Comparison of ENCODE assay signal across 1 cellular context in the genomic region with DNA sequence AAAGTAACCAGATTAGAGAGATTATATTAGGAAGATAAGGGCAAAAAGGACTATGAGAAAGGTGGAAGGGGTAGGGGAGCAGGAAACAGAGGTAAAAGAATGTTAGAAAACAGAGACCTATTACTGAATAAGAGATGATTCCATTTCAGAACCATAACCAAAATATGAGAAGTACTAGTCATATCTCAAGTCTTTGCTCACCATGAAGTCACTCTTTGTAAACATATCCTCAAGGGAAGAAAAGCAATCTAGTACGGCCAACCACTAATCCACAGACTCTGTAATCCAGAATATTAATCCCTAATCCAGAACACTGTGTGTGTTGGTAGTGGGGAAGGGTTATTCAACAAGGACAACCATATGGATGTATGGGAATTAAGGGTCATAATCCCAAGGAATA.
TF ChIP-seq lines count a peak whose summit lies in the region.

No MANE protein-coding gene starts in this region.

TF ChIP-seq in IMR-90, 13 proteins besides CTCF, POLR2A, EP300 and RAD21:
- TF ChIP-seq BHLHE40 (IDR thresholded peaks at IDR 0.05; ENCODE audit: low read depth, low read length) (no peak), MAFK (IDR thresholded peaks at IDR 0.05; ENCODE audit: low read depth, low read length) (no peak), RCOR1 (IDR thresholded peaks at IDR 0.05; ENCODE audit: insufficient replicate concordance, low read length) (no peak), RFX5 (IDR thresholded peaks at IDR 0.05; ENCODE audit: low read depth, low read length) (no peak)
- TF ChIP-seq, protein P1, sequence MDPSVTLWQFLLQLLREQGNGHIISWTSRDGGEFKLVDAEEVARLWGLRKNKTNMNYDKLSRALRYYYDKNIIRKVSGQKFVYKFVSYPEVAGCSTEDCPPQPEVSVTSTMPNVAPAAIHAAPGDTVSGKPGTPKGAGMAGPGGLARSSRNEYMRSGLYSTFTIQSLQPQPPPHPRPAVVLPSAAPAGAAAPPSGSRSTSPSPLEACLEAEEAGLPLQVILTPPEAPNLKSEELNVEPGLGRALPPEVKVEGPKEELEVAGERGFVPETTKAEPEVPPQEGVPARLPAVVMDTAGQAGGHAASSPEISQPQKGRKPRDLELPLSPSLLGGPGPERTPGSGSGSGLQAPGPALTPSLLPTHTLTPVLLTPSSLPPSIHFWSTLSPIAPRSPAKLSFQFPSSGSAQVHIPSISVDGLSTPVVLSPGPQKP (IDR thresholded peaks at IDR 0.05; ENCODE audit: borderline replicate concordance, low read depth, low read length) = no peak
TF ChIP-seq in IMR-90: peak in this region for 0.
